In genomic region chr22:21937041-21937820, GRCh38 we compare ENCODE assay signal across 8 cellular contexts. TPM values are rescaled to one million over a fixed set of nuclear protein-coding genes. Genes with fewer than 3 reads are reported as not detected.
DNase-seq lines count a peak whose midpoint lies in the region; ATAC-seq lines count a peak whose summit lies in the region.

No MANE protein-coding gene starts in this region.

- H3K9me3 Mint-ChIP-seq in immature natural killer cell, result no peaks in the 10 kb centered on the region
- H3K9me3 Mint-ChIP-seq in stimulated activated effector memory CD8-positive, alpha-beta T cell treated with anti-CD3 and anti-CD28 coated beads, Interleukin-12 subunit alpha, Interleukin-12 subunit beta, amount 100 ng/mL, for 72 hours, result no peaks in the 10 kb centered on the region
- H3K9me3 Mint-ChIP-seq in T-helper 2 cell treated with Interferon-gamma antibody and Interleukin-4, amounts not matched to agents 5 μg/mL and 100 μg/mL, for 36 hours, result no peaks in the 10 kb centered on the region

- peak overlapping the region; percentile 87 for H3K27ac ChIP-seq in HUES48 (ENCODE audit: low read depth, low read length)
- H3K27ac ChIP-seq in adipose tissue (ENCODE audit: low read depth, low read length), result peak overlapping the region; percentile 93

- WGBS in adipose tissue, 3 donors, result 37 to 71% (median 44%) methylated on average over 19 to 20 of the region's 20 CpGs

- peaks cover 23 to 33% of the 10 kb centered on the region in 2 donors for H3K4me1 Mint-ChIP-seq in immature natural killer cell
- H3K4me1 Mint-ChIP-seq in stimulated activated effector memory CD8-positive, alpha-beta T cell treated with anti-CD3 and anti-CD28 coated beads, Interleukin-12 subunit alpha, Interleukin-12 subunit beta, amount 100 ng/mL, for 72 hours, result peaks cover 39% of the 10 kb centered on the region
- peaks cover 19% of the 10 kb centered on the region for H3K4me1 Mint-ChIP-seq in T-helper 2 cell treated with Interferon-gamma antibody and Interleukin-4, amounts not matched to agents 5 μg/mL and 100 μg/mL, for 36 hours (ENCODE audit: low read depth)

- H3K4me3 Mint-ChIP-seq in immature natural killer cell, result peak overlapping the region in 3 of 5 donors; percentile 21 to 49 (median 29)
- peak overlapping the region; percentile 83 for H3K4me3 Mint-ChIP-seq in stimulated activated effector memory CD8-positive, alpha-beta T cell treated with anti-CD3 and anti-CD28 coated beads, Interleukin-12 subunit alpha, Interleukin-12 subunit beta, amount 100 ng/mL, for 72 hours
- H3K4me3 Mint-ChIP-seq in T-helper 2 cell treated with Interferon-gamma antibody and Interleukin-4, amounts not matched to agents 5 μg/mL and 100 μg/mL, for 36 hours, result no peak overlapping the region

- peak overlapping the region; percentile 40 to 96 (median 90) for H3K27ac Mint-ChIP-seq in immature natural killer cell
- H3K27ac Mint-ChIP-seq in stimulated activated effector memory CD8-positive, alpha-beta T cell treated with anti-CD3 and anti-CD28 coated beads, Interleukin-12 subunit alpha, Interleukin-12 subunit beta, amount 100 ng/mL, for 72 hours, result no peak overlapping the region
- no peak overlapping the region for H3K27ac Mint-ChIP-seq in T-helper 2 cell treated with Interferon-gamma antibody and Interleukin-4, amounts not matched to agents 5 μg/mL and 100 μg/mL, for 36 hours

- no peaks in the 10 kb centered on the region for H3K27me3 ChIP-seq in HUES48 (ENCODE audit: control insufficient read depth, insufficient read depth, low read length)

- H3K4me1 ChIP-seq in HUES48 (ENCODE audit: control insufficient read depth, insufficient read depth, low read length), result no peaks in the 10 kb centered on the region

- H3K9me3 ChIP-seq in HUES48 (ENCODE audit: control insufficient read depth, insufficient read depth, low read length), result no peaks in the 10 kb centered on the region

- H3K36me3 ChIP-seq in HUES48 (ENCODE audit: control insufficient read depth, insufficient read depth, low read length), result peaks cover 20% of the 10 kb centered on the region; the same call in 1 of the 2 replicates

- DNase-seq in immature natural killer cell (no peak), epidermal melanocyte (ENCODE audit: insufficient read length, low spot score) (no peak), kidney glomerular epithelial cell (lab: John Stamatoyannopoulos, UW) (no peak)
- no peak for DNase-seq in stimulated activated effector memory CD8-positive, alpha-beta T cell treated with anti-CD3 and anti-CD28 coated beads, Interleukin-12 subunit alpha, Interleukin-12 subunit beta, amount 100 ng/mL, for 72 hours (ENCODE audit: low spot score in 2 of 2)
- no peak for DNase-seq in T-helper 2 cell treated with Interferon-gamma antibody and Interleukin-4, amounts not matched to agents 5 μg/mL and 100 μg/mL, for 36 hours (ENCODE audit: low spot score)

- H3K9ac ChIP-seq in HUES48 (ENCODE audit: low read depth, low read length), result no peak overlapping the region

- peaks cover 2 to 4% (median 4%) of the 10 kb centered on the region in 3 donors for H3K27me3 Mint-ChIP-seq in immature natural killer cell (ENCODE audit: low read depth in 3 of 3)
- no peaks in the 10 kb centered on the region for H3K27me3 Mint-ChIP-seq in T-helper 2 cell treated with Interferon-gamma antibody and Interleukin-4, amounts not matched to agents 5 μg/mL and 100 μg/mL, for 36 hours (ENCODE audit: low read depth)

- H3K36me3 Mint-ChIP-seq in immature natural killer cell, result peaks cover 0 to 7% (median 6%) of the 10 kb centered on the region in 3 donors
- H3K36me3 Mint-ChIP-seq in stimulated activated effector memory CD8-positive, alpha-beta T cell treated with anti-CD3 and anti-CD28 coated beads, Interleukin-12 subunit alpha, Interleukin-12 subunit beta, amount 100 ng/mL, for 72 hours, result peaks cover 21% of the 10 kb centered on the region
- H3K36me3 Mint-ChIP-seq in T-helper 2 cell treated with Interferon-gamma antibody and Interleukin-4, amounts not matched to agents 5 μg/mL and 100 μg/mL, for 36 hours (ENCODE audit: low read depth), result no peaks in the 10 kb centered on the region

- H3K4me3 ChIP-seq in HUES48 (ENCODE audit: low read depth, low read length), result no peak overlapping the region

- no peak for ATAC-seq in stimulated activated effector memory CD8-positive, alpha-beta T cell treated with anti-CD3 and anti-CD28 coated beads, Interleukin-12 subunit alpha, Interleukin-12 subunit beta, amount 100 ng/mL, for 72 hours
- no peak for ATAC-seq in GM18861 (IDR thresholded peaks at IDR 0.05; ENCODE audit: unreplicated experiment)

RNA-seq across cellular contexts. Expression of gene PPM1F, which starts 15.4 kb away (rescaled TPM):
- 10 to 100 TPM in 2 of 3 donors, 1 to 10 TPM in 1; 8.0 to 26.8 (median 23.4) TPM for polyA plus RNA-seq in adipose tissue
- polyA plus RNA-seq in immature natural killer cell, result 10 to 100 TPM in 1 of 3 donors, 1 to 10 TPM in 2; 5.5 to 13.6 (median 8.0) TPM

RNA-seq across cellular contexts. Expression of gene TOP3B, which starts 45.4 kb away (rescaled TPM):
- 10 to 100 TPM in 2 of 3 donors, 1 to 10 TPM in 1; 6.8 to 11.4 (median 10.2) TPM for polyA plus RNA-seq in adipose tissue
- polyA plus RNA-seq in immature natural killer cell, result 10 to 100 TPM in 1 of 3 donors, 1 to 10 TPM in 2; 8.4 to 17.2 (median 9.7) TPM

Comparison
In these comparisons a context has a peak if more than half of its experiments do, and no peak if none do; other contexts are left out.
1. H3K27ac Mint-ChIP-seq: peak in immature natural killer cell (6 of 6); none in stimulated activated effector memory CD8-positive, alpha-beta T cell treated with anti-CD3 and anti-CD28 coated beads, Interleukin-12 subunit alpha, Interleukin-12 subunit beta, amount 100 ng/mL, for 72 hours (single experiment) and T-helper 2 cell treated with Interferon-gamma antibody and Interleukin-4, amounts not matched to agents 5 μg/mL and 100 μg/mL, for 36 hours (single experiment).